Comparison of ENCODE assay signal across 4 cellular contexts in genomic region chr7:73722177-73722576, GRCh38. TPM values are rescaled to one million over a fixed set of nuclear protein-coding genes. Genes with fewer than 3 reads are reported as not detected.
"Had no signal": no experiment of that assay in that cellular context is flagged by ENCODE, and none has a peak within 500 bp of the region (broad histone marks: within the 10 kb centered on the region; RNA-seq: fewer than 3 reads in every experiment).

No MANE protein-coding gene starts in this region.

RNA-seq across cellular contexts. Expression of gene CLDN3, which starts 47.9 kb away (rescaled TPM):
- total RNA-seq: activated CD4-positive, alpha-beta memory T cell treated with anti-CD3 and anti-CD28 coated beads for 36 hours; activated CD4-positive, alpha-beta T cell treated with anti-CD3 and anti-CD28 coated beads, Interleukin-2, amount 10 ng/mL, durations not matched to agents 7 days and 5 days; activated naive CD4-positive, alpha-beta T cell treated with anti-CD3 and anti-CD28 coated beads, Interleukin-2, amount 50 U/mL, for 72 hours; Right ventricle myocardium inferior had no signal
